19 cellular contexts compared by ENCODE assay signal in genomic region chr12:4221157-4221556, GRCh38. TPM values are rescaled to one million over a fixed set of nuclear protein-coding genes. Genes with fewer than 3 reads are reported as not detected.
DNase-seq lines count a peak whose midpoint lies in the region; ATAC-seq, FAIRE-seq and TF ChIP-seq lines count a peak whose summit lies in the region.
"Had no signal": no experiment of that assay in that cellular context is flagged by ENCODE, and none has a peak within 500 bp of the region (broad histone marks: within the 10 kb centered on the region; RNA-seq: fewer than 3 reads in every experiment).

No MANE protein-coding gene starts in this region.

- H3K27ac ChIP-seq in RWPE2 (ENCODE audit: poor library complexity, severe bottlenecking) (no peak overlapping the region), keratinocyte (ENCODE audit: control insufficient read depth, insufficient read depth, low read length) (no peak overlapping the region)
- H3K27ac ChIP-seq: GM23248 had no signal

- TF ChIP-seq CTCF in RWPE2 (IDR thresholded peaks at IDR 0.05; ENCODE audit: poor library complexity, severe bottlenecking) (no peak), keratinocyte (optimal IDR thresholded peaks at IDR 0.05 in 1 of 3, IDR thresholded peaks at IDR 0.05 in 1 of 3, conservative IDR thresholded peaks at IDR 0.05 in 1 of 3; ENCODE audit: extremely low read depth in 1 of 3, insufficient read depth in 2 of 3, low read length in 3 of 3) (no peak), CD14-positive monocyte (IDR thresholded peaks at IDR 0.05) (no peak)

- peaks cover 70% of the 10 kb centered on the region for H3K4me1 Mint-ChIP-seq in CD14-positive monocyte

- FAIRE-seq in keratinocyte (lab: Jason Lieb, UNC): peak; percentile 81

- no peak overlapping the region for H3K9ac ChIP-seq in keratinocyte (ENCODE audit: control insufficient read depth, extremely low read depth, insufficient read depth, low read length)
- H3K9ac ChIP-seq: GM23248 had no signal

- DNase-seq in EH (ENCODE audit: low read depth) (peak; percentile 1), RWPE2 (ENCODE audit: low spot score) (no peak), keratinocyte (ENCODE audit: low read depth, low spot score) (peak; percentile 30), CD14-positive monocyte (ENCODE audit: low spot score) (no peak)
- DNase-seq in activated naive CD4-positive, alpha-beta T cell (lab: John Stamatoyannopoulos, UW): no peak
- DNase-seq in activated T-cell treated with anti-CD3 and anti-CD28 coated beads, Interleukin-2, amount 50 U/mL, for 1 hour: no peak
- no peak for DNase-seq in central memory CD4-positive, alpha-beta T cell
- DNase-seq: AML-193; Calu3; CD4-positive, CD25-positive, alpha-beta regulatory T cell; GF-D8; GM23248; NCI-H1048; NCI-H226; NCI-H526 treated with DMSO at 0.1 percent for 48 hours; RPMI8226 had no signal

- dilution Hi-C loops in keratinocyte (cut with MboI; ENCODE audit: extremely low pct_ligation_motif_present, low sequenced_read_pairs): no loop called here

- H3K9me1 ChIP-seq in keratinocyte (ENCODE audit: control insufficient read depth, extremely low read depth, insufficient read depth, low read length): no peaks in the 10 kb centered on the region

- no peaks in the 10 kb centered on the region for H3K79me2 ChIP-seq in keratinocyte (ENCODE audit: control insufficient read depth, insufficient read depth, low read length)

- peaks cover 15% of the 10 kb centered on the region for H3K4me1 ChIP-seq in RWPE2 (ENCODE audit: insufficient read depth, poor library complexity, severe bottlenecking)
- peaks cover 6% of the 10 kb centered on the region for H3K4me1 ChIP-seq in keratinocyte (ENCODE audit: control insufficient read depth, extremely low read depth, insufficient read depth, low read length)

- H3K9me3 ChIP-seq in RWPE2 (ENCODE audit: severe bottlenecking): peaks cover 4% of the 10 kb centered on the region
- no peaks in the 10 kb centered on the region for H3K9me3 ChIP-seq in keratinocyte (ENCODE audit: control insufficient read depth, low read depth, low read length)

- H3K9me3 Mint-ChIP-seq in CD14-positive monocyte: no peaks in the 10 kb centered on the region
- H3K9me3 Mint-ChIP-seq: CD4-positive, CD25-positive, alpha-beta regulatory T cell had no signal

- intact Hi-C loops in CD14-positive monocyte (cut with micrococcal nuclease): loop anchor here in 1 of 2 donors (5.0 kb wide), 1 partner anchor 69 kb away; no protein-coding TSS in a partner anchor

- ATAC-seq in RWPE2 (ENCODE audit: low read depth) (peak; percentile 72), esophagus mucosa (peak; percentile 26)
- ATAC-seq: HCT116 had no signal

- no peak overlapping the region for H3K4me3 ChIP-seq in RWPE2 (ENCODE audit: severe bottlenecking)
- no peak overlapping the region for H3K4me3 ChIP-seq in keratinocyte (ENCODE audit: control insufficient read depth in 2 of 3, extremely low read depth in 1 of 3, insufficient read depth in 2 of 3, low read depth in 1 of 3, low read length in 3 of 3)
- H3K4me3 ChIP-seq: GM23248 had no signal

- H3K36me3 ChIP-seq in RWPE2 (ENCODE audit: low read depth) (no peaks in the 10 kb centered on the region), keratinocyte (ENCODE audit: control insufficient read depth in 2 of 2, extremely low read depth in 1 of 2, insufficient read depth in 2 of 2, low read length in 2 of 2) (no peaks in the 10 kb centered on the region)

- no peaks in the 10 kb centered on the region for H4K20me1 ChIP-seq in keratinocyte (ENCODE audit: control insufficient read depth, extremely low read depth, insufficient read depth, low read length)

- no peaks in the 10 kb centered on the region for H3K36me3 Mint-ChIP-seq in CD14-positive monocyte
- H3K36me3 Mint-ChIP-seq: CD4-positive, CD25-positive, alpha-beta regulatory T cell had no signal

- H3K27me3 ChIP-seq in RWPE2 (ENCODE audit: insufficient read depth, poor library complexity, severe bottlenecking) (no peaks in the 10 kb centered on the region), keratinocyte (ENCODE audit: control insufficient read depth, extremely low read depth, insufficient read depth, low read length) (peaks cover 3% of the 10 kb centered on the region)

- peaks cover 0 to 2% (median 0%) of the 10 kb centered on the region in 3 donors for H3K27me3 Mint-ChIP-seq in CD14-positive monocyte (ENCODE audit: low read depth in 3 of 3)
- H3K27me3 Mint-ChIP-seq: CD4-positive, CD25-positive, alpha-beta regulatory T cell had no signal

- no peak overlapping the region for H2AFZ ChIP-seq in keratinocyte (ENCODE audit: control insufficient read depth, low read length)
- H2AFZ ChIP-seq: GM23248 had no signal

- H3K27ac Mint-ChIP-seq in CD14-positive monocyte: peak overlapping the region in 1 of 7 donors; percentile 62

- H3K4me3 Mint-ChIP-seq in CD14-positive monocyte: no peak overlapping the region
- H3K4me3 Mint-ChIP-seq: CD4-positive, CD25-positive, alpha-beta regulatory T cell had no signal

- no peak overlapping the region for H3K4me2 ChIP-seq in keratinocyte (ENCODE audit: control insufficient read depth, extremely low read depth, insufficient read depth, low read depth, low read length)

RNA-seq across cellular contexts. Expression of gene CCND2, which starts 52.4 kb away (rescaled TPM):
- total RNA-seq in esophagus mucosa: 48.9 TPM
- polyA plus RNA-seq in keratinocyte (310 to 574 TPM (median 324 TPM) in 3 replicates), CD14-positive monocyte (1 to 10 TPM; 3.6 to 3.9 TPM)
- polyA plus RNA-seq in keratinocyte (2011; ENCODE audit: low read depth): 74.2 TPM
- 295 and 360 TPM in 2 replicates for polyA plus RNA-seq in keratinocyte (2011; cell fraction: cytosol; rRNA removed)
- 465 and 473 TPM in 2 replicates for polyA plus RNA-seq in keratinocyte (2011; cell fraction: nucleus; rRNA removed)
- 120 and 269 TPM in 2 replicates for polyA plus RNA-seq in keratinocyte (2012; ENCODE audit: low replicate concordance)
- 1,197 to 1,430 TPM (median 1,326 TPM) in 3 replicates for polyA minus RNA-seq in keratinocyte
- 872 TPM for polyA minus RNA-seq in keratinocyte (2011; cell fraction: cytosol; rRNA and poly(A)+ RNA removed)
- 589 and 1,049 TPM in 2 replicates for polyA minus RNA-seq in keratinocyte (2011; cell fraction: nucleus; rRNA and poly(A)+ RNA removed)
- total RNA-seq: OCI-LY7 had no signal

Comparison
In these comparisons a context has a peak if more than half of its experiments do, and no peak if none do; other contexts are left out.
1. DNase-seq: peak in EH (single experiment) and keratinocyte (single experiment); none in RWPE2 (single experiment), activated naive CD4-positive, alpha-beta T cell (0 of 4), activated T-cell treated with anti-CD3 and anti-CD28 coated beads, Interleukin-2, amount 50 U/mL, for 1 hour (single experiment), central memory CD4-positive, alpha-beta T cell (single experiment) and CD14-positive monocyte (single experiment).
2. RNA of gene CCND2, which starts 52.4 kb away (polyA plus RNA-seq): 74.2 to 574 TPM in keratinocyte; 3.6 to 3.9 TPM in CD14-positive monocyte; every median in the first group is over 10 times any median in the second.